Comparison of ENCODE assay signal across 10 cellular contexts in the genomic region with DNA sequence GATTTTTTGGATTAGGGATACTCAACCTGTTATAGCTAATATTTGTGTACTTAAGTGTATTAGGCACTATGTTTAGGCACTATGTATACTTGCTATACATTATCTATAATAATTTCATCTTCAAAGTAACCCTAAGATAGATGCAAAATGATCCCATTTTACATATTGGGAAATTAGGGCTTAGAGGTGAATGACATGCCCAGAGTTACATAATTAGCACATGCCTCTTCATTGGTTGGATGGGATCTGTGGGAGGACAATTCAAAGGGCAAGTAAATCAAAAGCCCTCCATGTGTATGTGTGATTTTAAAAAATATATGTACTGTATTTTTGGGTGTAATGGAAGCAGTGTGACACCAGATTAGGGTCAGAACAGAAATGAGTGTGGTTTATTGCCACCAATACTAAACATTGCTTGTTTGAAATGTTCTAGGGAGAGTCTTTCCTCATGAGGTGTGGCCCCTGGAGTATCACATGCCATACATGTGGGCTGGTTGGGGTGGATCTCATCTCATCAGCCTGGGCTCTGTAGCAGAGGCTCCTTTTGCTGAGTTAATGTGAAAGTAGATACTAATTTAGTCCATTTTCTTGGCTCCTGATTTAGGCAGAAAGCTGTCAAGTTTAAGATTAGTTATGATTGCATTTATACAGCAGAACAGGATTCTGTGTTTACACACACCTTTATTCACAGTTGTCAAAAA. TPM values are rescaled to one million over a fixed set of nuclear protein-coding genes. Genes with fewer than 3 reads are reported as not detected.
DNase-seq lines count a peak whose midpoint lies in the region; ATAC-seq, FAIRE-seq and TF ChIP-seq lines count a peak whose summit lies in the region.
"Had no signal": no experiment of that assay in that cellular context is flagged by ENCODE, and none has a peak within 500 bp of the region (broad histone marks: within the 10 kb centered on the region; RNA-seq: fewer than 3 reads in every experiment).

No MANE protein-coding gene starts in this region.

- H3K36me3 ChIP-seq in keratinocyte (ENCODE audit: control insufficient read depth in 2 of 2, extremely low read depth in 1 of 2, insufficient read depth in 2 of 2, low read length in 2 of 2), result peaks cover 0 to 1% of the 10 kb centered on the region in 2 experiments
- peaks cover 30% of the 10 kb centered on the region for H3K36me3 ChIP-seq in endodermal cell (ENCODE audit: control insufficient read depth, insufficient read depth, low read length)
- H3K36me3 ChIP-seq in hepatocyte (replicated peaks; ENCODE audit: insufficient read depth, low read depth), result no peaks in the 10 kb centered on the region

- H3K4me2 ChIP-seq in keratinocyte (ENCODE audit: control insufficient read depth, extremely low read depth, insufficient read depth, low read depth, low read length) (no peak overlapping the region), hepatocyte (no peak overlapping the region)

- H3K4me3 ChIP-seq in keratinocyte (ENCODE audit: control insufficient read depth in 2 of 3, extremely low read depth in 1 of 3, insufficient read depth in 2 of 3, low read depth in 1 of 3, low read length in 3 of 3), result no peak overlapping the region
- no peak overlapping the region for H3K4me3 ChIP-seq in endodermal cell (ENCODE audit: low read length)
- no peak overlapping the region for H3K4me3 ChIP-seq in hepatocyte

- H3K27ac Mint-ChIP-seq in endodermal cell, result no peak overlapping the region

- H3K9me1 ChIP-seq in keratinocyte (ENCODE audit: control insufficient read depth, extremely low read depth, insufficient read depth, low read length), result peaks cover 2% of the 10 kb centered on the region

- H3K9ac ChIP-seq in keratinocyte (ENCODE audit: control insufficient read depth, extremely low read depth, insufficient read depth, low read length) (no peak overlapping the region), endodermal cell (ENCODE audit: extremely low read depth, low read length, poor library complexity, severe bottlenecking) (no peak overlapping the region)

- FAIRE-seq in keratinocyte (lab: Jason Lieb, UNC), result peak; percentile 20
- FAIRE-seq: endometrium had no signal

- H3K9me3 ChIP-seq in keratinocyte (ENCODE audit: control insufficient read depth, low read depth, low read length), result no peaks in the 10 kb centered on the region
- peaks cover 25% of the 10 kb centered on the region for H3K9me3 ChIP-seq in endodermal cell (ENCODE audit: control insufficient read depth, low read length)
- no peaks in the 10 kb centered on the region for H3K9me3 ChIP-seq in hepatocyte (ENCODE audit: low read depth)

- no peak overlapping the region for H3K4me3 Mint-ChIP-seq in endodermal cell

- H3K4me1 ChIP-seq in keratinocyte (ENCODE audit: control insufficient read depth, extremely low read depth, insufficient read depth, low read length) (peaks cover 22% of the 10 kb centered on the region), endodermal cell (ENCODE audit: control insufficient read depth, insufficient read depth, low read length) (no peaks in the 10 kb centered on the region), hepatocyte (ENCODE audit: insufficient read depth) (peaks cover 9% of the 10 kb centered on the region)

- H3K9me3 Mint-ChIP-seq in endodermal cell, result peaks cover 43% of the 10 kb centered on the region

- dilution Hi-C loops in keratinocyte (cut with MboI; ENCODE audit: extremely low pct_ligation_motif_present, low sequenced_read_pairs), result no loop called here

- DNase-seq in keratinocyte (ENCODE audit: low read depth, low spot score) (no peak), anterior cingulate cortex (lab: John Stamatoyannopoulos, UW) (no peak), SKM-1 treated with dmso at 0.1 percent for 144 hours (lab: John Stamatoyannopoulos, UW; ENCODE audit: unreplicated experiment) (no peak), endodermal cell (no peak), hepatocyte (ENCODE audit: low spot score) (no peak)
- DNase-seq: GOT3 had no signal

- TF ChIP-seq CTCF in keratinocyte (optimal IDR thresholded peaks at IDR 0.05 in 1 of 3, IDR thresholded peaks at IDR 0.05 in 1 of 3, conservative IDR thresholded peaks at IDR 0.05 in 1 of 3; ENCODE audit: extremely low read depth in 1 of 3, insufficient read depth in 2 of 3, low read length in 3 of 3) (no peak), endodermal cell (conservative IDR thresholded peaks at IDR 0.05) (no peak), hepatocyte (IDR thresholded peaks at IDR 0.05; ENCODE audit: poor library complexity) (no peak)

- H4K20me1 ChIP-seq in keratinocyte (ENCODE audit: control insufficient read depth, extremely low read depth, insufficient read depth, low read length), result no peaks in the 10 kb centered on the region
- peaks cover 23% of the 10 kb centered on the region for H4K20me1 ChIP-seq in hepatocyte (ENCODE audit: insufficient read depth, poor library complexity, severe bottlenecking)

- peaks cover 46% of the 10 kb centered on the region for H3K36me3 Mint-ChIP-seq in endodermal cell (ENCODE audit: low read depth)

- H3K4me1 Mint-ChIP-seq in endodermal cell, result peaks cover 15% of the 10 kb centered on the region

- no peaks in the 10 kb centered on the region for H3K27me3 Mint-ChIP-seq in endodermal cell (ENCODE audit: insufficient read depth)

- peak; percentile 74 for ATAC-seq in GM18907 (IDR thresholded peaks at IDR 0.05; ENCODE audit: unreplicated experiment)
- ATAC-seq in GM21528 (IDR thresholded peaks at IDR 0.05; ENCODE audit: low FRiP score, unreplicated experiment), result peak; percentile 73
- ATAC-seq in HG03196 (IDR thresholded peaks at IDR 0.05; ENCODE audit: unreplicated experiment), result peak; percentile 48

- H3K79me2 ChIP-seq in keratinocyte (ENCODE audit: control insufficient read depth, insufficient read depth, low read length) (peaks cover 82% of the 10 kb centered on the region), hepatocyte (peaks cover 93% of the 10 kb centered on the region)

- H2AFZ ChIP-seq in keratinocyte (ENCODE audit: control insufficient read depth, low read length), result no peak overlapping the region
- H2AFZ ChIP-seq in hepatocyte, result no peak overlapping the region

- H3K27ac ChIP-seq in keratinocyte (ENCODE audit: control insufficient read depth, insufficient read depth, low read length) (no peak overlapping the region), endodermal cell (ENCODE audit: low read depth, low read length) (no peak overlapping the region), hepatocyte (no peak overlapping the region)

- no peaks in the 10 kb centered on the region for H3K9me2 ChIP-seq in hepatocyte (replicated peaks; ENCODE audit: insufficient read depth)

- H3K27me3 ChIP-seq in keratinocyte (ENCODE audit: control insufficient read depth, extremely low read depth, insufficient read depth, low read length) (no peaks in the 10 kb centered on the region), endodermal cell (ENCODE audit: control insufficient read depth, insufficient read depth, low read length, poor library complexity, severe bottlenecking) (no peaks in the 10 kb centered on the region), hepatocyte (no peaks in the 10 kb centered on the region)

RNA-seq across cellular contexts. Expression of a gene that starts 5.5 kb away (rescaled TPM):
- polyA plus RNA-seq in keratinocyte (12.3 to 18.2 TPM (median 17.5 TPM) in 3 replicates), hepatocyte (10.4 and 12.2 TPM in 2 replicates)
- polyA plus RNA-seq in keratinocyte (2011; ENCODE audit: low read depth), result 65.8 TPM
- 15.9 and 20.5 TPM in 2 replicates for polyA plus RNA-seq in keratinocyte (2011; cell fraction: cytosol; rRNA removed)
- polyA plus RNA-seq in keratinocyte (2011; cell fraction: nucleus; rRNA removed), result 12.1 and 16.8 TPM in 2 replicates
- polyA plus RNA-seq in keratinocyte (2012; ENCODE audit: low replicate concordance), result 11.8 and 13.8 TPM in 2 replicates
- polyA minus RNA-seq in keratinocyte, result 1.1 to 6.6 TPM (median 6.6 TPM) in 3 replicates
- 7.1 TPM for polyA minus RNA-seq in keratinocyte (2011; cell fraction: cytosol; rRNA and poly(A)+ RNA removed)
- polyA minus RNA-seq in keratinocyte (2011; cell fraction: nucleus; rRNA and poly(A)+ RNA removed), result 6.6 and 13.1 TPM in 2 replicates
- total RNA-seq in endodermal cell (1 to 10 TPM; 7.5 to 9.3 TPM), hepatocyte (16.8 and 20.3 TPM in 2 replicates)
- polyA plus RNA-seq in endodermal cell (2013, experiment 1 of 2), result 12.0 TPM
- 10.5 TPM for polyA plus RNA-seq in endodermal cell (2013, experiment 2 of 2)

RNA-seq across cellular contexts. Expression of a gene that starts 6.0 kb away (rescaled TPM):
- 11.5 to 16.3 TPM (median 13.7 TPM) in 3 replicates for polyA plus RNA-seq in keratinocyte
- 15.1 TPM for polyA plus RNA-seq in keratinocyte (2011; ENCODE audit: low read depth)
- polyA plus RNA-seq in keratinocyte (2011; cell fraction: cytosol; rRNA removed), result 7.2 and 14.2 TPM in 2 replicates
- 16.5 and 17.4 TPM in 2 replicates for polyA plus RNA-seq in keratinocyte (2011; cell fraction: nucleus; rRNA removed)
- 8.0 and 11.6 TPM in 2 replicates for polyA plus RNA-seq in keratinocyte (2012; ENCODE audit: low replicate concordance)
- polyA minus RNA-seq in keratinocyte, result 4.1 to 27.1 TPM (median 19.7 TPM) in 3 replicates
- polyA minus RNA-seq in keratinocyte (2011; cell fraction: cytosol; rRNA and poly(A)+ RNA removed), result 15.0 TPM
- polyA minus RNA-seq in keratinocyte (2011; cell fraction: nucleus; rRNA and poly(A)+ RNA removed), result 15.0 and 21.0 TPM in 2 replicates
- 10 to 100 TPM; 32.3 to 44.9 TPM for total RNA-seq in endodermal cell
- 40.0 TPM for polyA plus RNA-seq in endodermal cell (2013, experiment 1 of 2)
- 34.9 TPM for polyA plus RNA-seq in endodermal cell (2013, experiment 2 of 2)
- total RNA-seq in hepatocyte, result 40.0 and 42.0 TPM in 2 replicates
- 22.9 and 26.9 TPM in 2 replicates for polyA plus RNA-seq in hepatocyte
